14 cellular contexts compared by ENCODE assay signal in the genomic region with DNA sequence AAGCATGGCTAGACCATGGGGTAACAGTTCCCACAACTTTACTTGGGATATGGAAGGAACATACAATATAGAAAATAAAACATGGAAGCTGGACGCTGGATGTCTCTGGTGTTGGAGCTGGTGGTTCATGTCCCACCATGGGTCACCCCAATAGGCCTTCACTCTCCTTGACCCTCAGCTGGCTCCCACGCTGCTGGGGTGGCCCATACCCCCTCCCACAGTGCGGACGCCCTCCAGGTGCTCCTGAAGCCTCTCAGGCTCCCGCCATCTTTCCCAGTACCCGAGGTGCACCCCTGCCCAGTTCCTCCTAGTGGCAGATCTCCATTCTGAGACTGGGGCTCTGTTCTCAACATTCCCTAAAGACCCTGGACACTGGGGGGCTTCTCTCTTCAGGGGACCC. TPM values are rescaled to one million over a fixed set of nuclear protein-coding genes. Genes with fewer than 3 reads are reported as not detected.
DNase-seq lines count a peak whose midpoint lies in the region; ATAC-seq, FAIRE-seq and TF ChIP-seq lines count a peak whose summit lies in the region.
"Had no signal": no experiment of that assay in that cellular context is flagged by ENCODE, and none has a peak within 500 bp of the region (broad histone marks: within the 10 kb centered on the region; RNA-seq: fewer than 3 reads in every experiment).

No MANE protein-coding gene starts in this region.

- ATAC-seq in heart right ventricle (no peak), Right ventricle myocardium inferior (no peak), psoas muscle (no peak), GM18498 (IDR thresholded peaks at IDR 0.05; ENCODE audit: unreplicated experiment) (no peak), HG02588 (IDR thresholded peaks at IDR 0.05; ENCODE audit: unreplicated experiment) (no peak), GM19397 (IDR thresholded peaks at IDR 0.05; ENCODE audit: unreplicated experiment) (no peak)
- ATAC-seq: natural killer cell treated with Interleukin-12 subunit alpha and Interleukin-12 subunit beta and Interleukin-15 and Interleukin-18, amount 100 ng/mL, for 72 hours had no signal

- no peak for FAIRE-seq in kidney (lab: Jason Lieb, UNC)

- H3K9ac ChIP-seq in kidney (ENCODE audit: low read length in 2 of 2), result peak overlapping the region in 1 of 2 donors; percentile 43

- H3K27me3 ChIP-seq in heart right ventricle, result no peaks in the 10 kb centered on the region
- H3K27me3 ChIP-seq in psoas muscle (ENCODE audit: insufficient read depth in 3 of 3, low read length in 2 of 3), result no peaks in the 10 kb centered on the region

- TF ChIP-seq CTCF in heart right ventricle (IDR thresholded peaks at IDR 0.05), result no peak
- TF ChIP-seq CTCF in kidney (IDR thresholded peaks at IDR 0.05; ENCODE audit: borderline replicate concordance, extremely low read depth, insufficient read depth), result no peak
- no peak for TF ChIP-seq CTCF in psoas muscle (IDR thresholded peaks at IDR 0.05)

- H3K36me3 ChIP-seq in heart right ventricle (no peaks in the 10 kb centered on the region), kidney (ENCODE audit: control insufficient read depth in 1 of 2, insufficient read depth in 2 of 2, low read length in 2 of 2) (no peaks in the 10 kb centered on the region), psoas muscle (ENCODE audit: insufficient read depth in 1 of 2, low read depth in 1 of 2) (no peaks in the 10 kb centered on the region)
- H3K36me3 ChIP-seq: WERI-Rb-1 had no signal

- WGBS in heart right ventricle, 2 donors, result 97 to 98% methylated on average over 6 of the region's 6 CpGs
- 95 to 99% (median 96%) methylated on average over 6 of the region's 6 CpGs for WGBS in psoas muscle, 3 donors

- H3K27ac ChIP-seq in heart right ventricle, result peak overlapping the region in 9 of 10 donors; percentile 75 to 91 (median 82)
- peak overlapping the region; percentile 93 to 94 for H3K27ac ChIP-seq in kidney (ENCODE audit: low read depth in 2 of 2, low read length in 2 of 2)
- peak overlapping the region; percentile 86 for H3K27ac ChIP-seq in psoas muscle
- H3K27ac ChIP-seq: WERI-Rb-1 had no signal

- H3K4me1 ChIP-seq in heart right ventricle (peaks cover 5 to 42% (median 14%) of the 10 kb centered on the region in 9 donors), kidney (ENCODE audit: control insufficient read depth in 1 of 2, insufficient read depth in 1 of 2, low read depth in 1 of 2, low read length in 2 of 2) (peaks cover 21 to 24% of the 10 kb centered on the region in 2 donors), psoas muscle (peaks cover 30% of the 10 kb centered on the region)

- H3K9me3 ChIP-seq in heart right ventricle (peaks cover 0 to 15% (median 0%) of the 10 kb centered on the region in 11 donors), kidney (ENCODE audit: control insufficient read depth in 1 of 2, low read length in 2 of 2) (peaks cover 0 to 7% of the 10 kb centered on the region in 2 donors), psoas muscle (no peaks in the 10 kb centered on the region)

- no peak overlapping the region for H3K4me3 ChIP-seq in heart right ventricle
- no peak overlapping the region for H3K4me3 ChIP-seq in kidney (ENCODE audit: low read length in 2 of 2)
- H3K4me3 ChIP-seq in psoas muscle, result no peak overlapping the region

- DNase-seq in heart right ventricle, result no peak
- DNase-seq in Right ventricle myocardium inferior (ENCODE audit: missing footprints), result no peak
- no peak for DNase-seq in kidney
- DNase-seq in psoas muscle, result no peak
- no peak for DNase-seq in NCI-H1694 (lab: John Stamatoyannopoulos, UW)
- DNase-seq: ACHN; NCI-H69; SIG-M5; stimulated activated CD4-positive, alpha-beta T cell treated with anti-CD3 and anti-CD28 coated beads, Interleukin-2, amount 100 ng/mL, for 24 hours; WERI-Rb-1 had no signal

- intact Hi-C loops in heart right ventricle (cut with DNase I), result no loop called here
- intact Hi-C loops in Right ventricle myocardium inferior (cut with DNase I), result no loop called here
- intact Hi-C loops in kidney (cut with DNase I), result no loop called here
- intact Hi-C loops in psoas muscle (cut with DNase I), result no loop called here

RNA-seq across cellular contexts. Expression of gene CPA1, which starts 5.8 kb away (rescaled TPM):
- total RNA-seq in heart right ventricle (1 to 10 TPM in 7 of 10 donors, not detected in 3; 2.3 to 3.8 (median 2.8) TPM), Right ventricle myocardium inferior (not detected), kidney (0.50 TPM), psoas muscle (1 to 10 TPM in 3 of 4 donors, under 1 TPM in 1; 0.52 to 4.6 (median 1.3) TPM)
- polyA plus RNA-seq in heart right ventricle (under 1 TPM in 1 of 2 donors, not detected in 1; 0.35 TPM), kidney (ENCODE audit: insufficient read depth, low read depth, low replicate concordance) (1.1 TPM), psoas muscle (1 to 10 TPM in 1 of 3 donors, under 1 TPM in 2; 0.18 to 1.0 (median 0.56) TPM)
- total RNA-seq: natural killer cell treated with Interleukin-12 subunit alpha and Interleukin-12 subunit beta and Interleukin-15 and Interleukin-18, amount 100 ng/mL, for 72 hours had no signal

RNA-seq across cellular contexts. Expression of gene CPA5, which starts 29.9 kb away (rescaled TPM):
- total RNA-seq in heart right ventricle, result not detected
- polyA plus RNA-seq in heart right ventricle, result under 1 TPM in 1 of 2 donors, not detected in 1; 0.06 TPM
- not detected for total RNA-seq in Right ventricle myocardium inferior
- total RNA-seq in kidney, result 1.1 TPM
- 0.54 TPM for polyA plus RNA-seq in kidney (ENCODE audit: insufficient read depth, low read depth, low replicate concordance)
- 1 to 10 TPM in 2 of 4 donors, under 1 TPM in 1, not detected in 1; 0.73 to 5.2 (median 1.7) TPM for total RNA-seq in psoas muscle
- 1 to 10 TPM in 1 of 3 donors, under 1 TPM in 2; 0.42 to 1.3 (median 0.48) TPM for polyA plus RNA-seq in psoas muscle
- total RNA-seq: natural killer cell treated with Interleukin-12 subunit alpha and Interleukin-12 subunit beta and Interleukin-15 and Interleukin-18, amount 100 ng/mL, for 72 hours had no signal
